ENCODE assay signal across 8 cellular contexts in genomic region chr22:50532353-50532700, GRCh38. TPM values are rescaled to one million over a fixed set of nuclear protein-coding genes. Genes with fewer than 3 reads are reported as not detected.
DNase-seq lines count a peak whose midpoint lies in the region; ATAC-seq and TF ChIP-seq lines count a peak whose summit lies in the region.

No MANE protein-coding gene starts in this region.

- peak overlapping the region in 6 of 10 donors; percentile 43 to 89 (median 86) for H3K27ac Mint-ChIP-seq in naive thymus-derived CD8-positive, alpha-beta T cell

- no peak for ATAC-seq in naive thymus-derived CD8-positive, alpha-beta T cell
- ATAC-seq in GM21619 (IDR thresholded peaks at IDR 0.05; ENCODE audit: unreplicated experiment), result no peak
- ATAC-seq in HG02981 (IDR thresholded peaks at IDR 0.05; ENCODE audit: unreplicated experiment), result no peak

- no peaks in the 10 kb centered on the region for H3K36me3 Mint-ChIP-seq in naive thymus-derived CD8-positive, alpha-beta T cell

- H3K4me3 Mint-ChIP-seq in naive thymus-derived CD8-positive, alpha-beta T cell, result peak overlapping the region; percentile 28 to 90 (median 66)

- H3K9me3 ChIP-seq in MG63, result no peaks in the 10 kb centered on the region

- H3K27me3 ChIP-seq in BJ (ENCODE audit: control insufficient read depth, insufficient read depth, low read length), result no peaks in the 10 kb centered on the region
- H3K27me3 ChIP-seq in MG63, result no peaks in the 10 kb centered on the region

- POLR2A ChIA-PET in BJ (lab: Charles Lee), result no interaction called here
- POLR2A ChIA-PET in naive thymus-derived CD8-positive, alpha-beta T cell (lab: Charles Lee), result interaction anchor here (0.6 to 2.3 kb wide), 11 partner anchors 8 to 290 kb away, joined by 3 to 12 read pairs (median 4); partner anchors contain the start of genes KLHDC7B, LMF2 and NCAPH2

- DNase-seq in BJ (ENCODE audit: low read depth), result no peak
- DNase-seq in MG63, result no peak
- peak; percentile 49 to 59 for DNase-seq in dermis microvascular lymphatic vessel endothelial cell (ENCODE audit: low read depth in 2 of 2)
- DNase-seq in naive thymus-derived CD8-positive, alpha-beta T cell, result peak in 1 of 10 donors; percentile 60
- no peak for DNase-seq in putamen (ENCODE audit: low spot score)
- no peak for DNase-seq in NCI-H524 treated with DMSO at 0.1 percent for 48 hours (lab: John Stamatoyannopoulos, UW)

- H3K9me3 Mint-ChIP-seq in naive thymus-derived CD8-positive, alpha-beta T cell, result no peaks in the 10 kb centered on the region

- H3K4me3 ChIP-seq in BJ (ENCODE audit: low read depth, low read length) (peak overlapping the region; percentile 59), MG63 (peak overlapping the region; percentile 59)

- no peak for TF ChIP-seq CTCF in BJ (IDR thresholded peaks at IDR 0.05; ENCODE audit: insufficient read depth, low read depth, low read length)

- peaks cover 14 to 46% (median 26%) of the 10 kb centered on the region in 4 donors for H3K4me1 Mint-ChIP-seq in naive thymus-derived CD8-positive, alpha-beta T cell

- H3K36me3 ChIP-seq in BJ (ENCODE audit: control insufficient read depth, insufficient read depth, low read length) (no peaks in the 10 kb centered on the region), MG63 (no peaks in the 10 kb centered on the region; the same call in none of the 2 replicates)

- peaks cover 0 to 11% (median 0%) of the 10 kb centered on the region in 5 donors for H3K27me3 Mint-ChIP-seq in naive thymus-derived CD8-positive, alpha-beta T cell

- CTCF ChIA-PET in BJ (lab: Yijun Ruan, JAX), result interaction anchor here (1.0 to 1.3 kb wide), 3 partner anchors 8 to 89 kb away, joined by 3 to 4 read pairs (median 3); partner anchors contain the start of gene SYCE3

RNA-seq across cellular contexts. Expression of gene TYMP, which starts 2.5 kb away (rescaled TPM):
- polyA plus RNA-seq in BJ (2011; rRNA removed), result 13.1 and 20.6 TPM in 2 replicates
- 7.0 and 10.4 TPM in 2 replicates for polyA minus RNA-seq in BJ (2011; rRNA and poly(A)+ RNA removed)
- total RNA-seq in MG63 (2014; rRNA removed; shearing (Covaris generic); ENCODE audit: low replicate concordance), result 22.1 and 22.2 TPM in 2 replicates
- total RNA-seq in dermis microvascular lymphatic vessel endothelial cell, result 11.9 and 24.9 TPM in 2 replicates
- 1 to 10 TPM; 2.1 to 3.4 TPM for total RNA-seq in naive thymus-derived CD8-positive, alpha-beta T cell
- polyA plus RNA-seq in naive thymus-derived CD8-positive, alpha-beta T cell, result 1 to 10 TPM; 1.9 to 5.5 (median 3.1) TPM

RNA-seq across cellular contexts. Expression of gene SCO2, which starts 6.9 kb away (rescaled TPM):
- polyA plus RNA-seq in BJ (2011; rRNA removed), result 0.78 and 2.5 TPM in 2 replicates
- polyA minus RNA-seq in BJ (2011; rRNA and poly(A)+ RNA removed), result 0.98 and 2.6 TPM in 2 replicates
- 1.2 and 3.2 TPM in 2 replicates for total RNA-seq in MG63 (2014; rRNA removed; shearing (Covaris generic); ENCODE audit: low replicate concordance)
- 2.8 and 3.1 TPM in 2 replicates for total RNA-seq in dermis microvascular lymphatic vessel endothelial cell
- 1 to 10 TPM in 1 of 2 experiments, not detected in 1; 2.7 TPM for total RNA-seq in naive thymus-derived CD8-positive, alpha-beta T cell
- polyA plus RNA-seq in naive thymus-derived CD8-positive, alpha-beta T cell, result 1 to 10 TPM; 4.0 to 8.3 (median 6.8) TPM

RNA-seq across cellular contexts. Expression of gene KLHDC7B, which starts 13.4 kb away (rescaled TPM):
- polyA plus RNA-seq in BJ (2011; rRNA removed), result 0.34 and 0.39 TPM in 2 replicates
- 0.36 and 0.62 TPM in 2 replicates for polyA minus RNA-seq in BJ (2011; rRNA and poly(A)+ RNA removed)
- not detected in 2 replicates for total RNA-seq in MG63 (2014; rRNA removed; shearing (Covaris generic); ENCODE audit: low replicate concordance)
- not detected in 2 replicates for total RNA-seq in dermis microvascular lymphatic vessel endothelial cell
- 1 to 10 TPM; 5.7 to 6.2 TPM for total RNA-seq in naive thymus-derived CD8-positive, alpha-beta T cell
- polyA plus RNA-seq in naive thymus-derived CD8-positive, alpha-beta T cell, result 1 to 10 TPM; 5.3 to 7.9 (median 6.5) TPM

RNA-seq across cellular contexts. Expression of gene NCAPH2, which starts 24.3 kb away (rescaled TPM):
- 16.1 and 31.7 TPM in 2 replicates for polyA plus RNA-seq in BJ (2011; rRNA removed)
- 22.3 and 29.2 TPM in 2 replicates for polyA minus RNA-seq in BJ (2011; rRNA and poly(A)+ RNA removed)
- 68.0 and 102 TPM in 2 replicates for total RNA-seq in MG63 (2014; rRNA removed; shearing (Covaris generic); ENCODE audit: low replicate concordance)
- 22.0 and 22.2 TPM in 2 replicates for total RNA-seq in dermis microvascular lymphatic vessel endothelial cell
- 10 to 100 TPM; 77.9 to 81.9 TPM for total RNA-seq in naive thymus-derived CD8-positive, alpha-beta T cell
- 10 to 100 TPM; 34.8 to 41.5 (median 40.1) TPM for polyA plus RNA-seq in naive thymus-derived CD8-positive, alpha-beta T cell

RNA-seq across cellular contexts. Expression of gene LMF2, which starts 24.8 kb away (rescaled TPM):
- polyA plus RNA-seq in BJ (2011; rRNA removed), result 54.0 and 111 TPM in 2 replicates
- polyA minus RNA-seq in BJ (2011; rRNA and poly(A)+ RNA removed), result 47.9 and 49.1 TPM in 2 replicates
- 23.0 and 30.3 TPM in 2 replicates for total RNA-seq in MG63 (2014; rRNA removed; shearing (Covaris generic); ENCODE audit: low replicate concordance)
- 18.4 and 32.6 TPM in 2 replicates for total RNA-seq in dermis microvascular lymphatic vessel endothelial cell
- total RNA-seq in naive thymus-derived CD8-positive, alpha-beta T cell, result 100 to 1,000 TPM; 120 to 128 TPM
- 10 to 100 TPM; 15.1 to 19.6 (median 17.6) TPM for polyA plus RNA-seq in naive thymus-derived CD8-positive, alpha-beta T cell

Comparison
In these comparisons a context has a peak if more than half of its experiments do, and no peak if none do; other contexts are left out.
1. DNase-seq: peak in dermis microvascular lymphatic vessel endothelial cell (2 of 2); none in BJ (single experiment), MG63 (single experiment), putamen (single experiment) and NCI-H524 treated with DMSO at 0.1 percent for 48 hours (single experiment).